ENCODE assay signal across 1 cellular context in genomic region chr19:47430041-47430802, GRCh38.
A peak's percentile ranks its signal among the peaks of the same experiment; 100 is the strongest.
TF ChIP-seq lines count a peak whose summit lies in the region.

No MANE protein-coding gene starts in this region.

TF ChIP-seq in HepG2, 621 proteins besides CTCF, POLR2A, EP300 and RAD21 (continued from another document and continues in another):
- 0 out of 2 replicates have a peak, but pooled peaks have one; percentile 21 for TF ChIP-seq FOXM1 (CRISPR knock-in tag; IDR thresholded peaks at IDR 0.05)
- TF ChIP-seq AGO1 (IDR thresholded peaks at IDR 0.05; ENCODE audit: low read depth, low read length, poor library complexity, severe bottlenecking): no peak
- peak; percentile 45; the same call in 1 of the 2 replicates for TF ChIP-seq THAP9 (CRISPR knock-in tag; IDR thresholded peaks at IDR 0.05; ENCODE audit: borderline replicate concordance)
- TF ChIP-seq ZNF225 (CRISPR knock-in tag; IDR thresholded peaks at IDR 0.05): 0 out of 2 replicates have a peak, but pooled peaks have one; percentile 44
- TF ChIP-seq CBFB (CRISPR knock-in tag; IDR thresholded peaks at IDR 0.05): peak; percentile 29; the same call in 1 of the 2 replicates
- TF ChIP-seq TCF7L2 (IDR thresholded peaks at IDR 0.05; ENCODE audit: low read depth, low read length): no peak
- TF ChIP-seq RFXAP (CRISPR knock-in tag; IDR thresholded peaks at IDR 0.05; ENCODE audit: borderline replicate concordance): no peak
- no peak for TF ChIP-seq AHR (CRISPR knock-in tag; IDR thresholded peaks at IDR 0.05)
- 0 out of 2 replicates have a peak, but pooled peaks have one; percentile 37 for TF ChIP-seq REPIN1 (CRISPR knock-in tag; IDR thresholded peaks at IDR 0.05; ENCODE audit: borderline replicate concordance, low read depth)
- TF ChIP-seq MTA1 (CRISPR knock-in tag; IDR thresholded peaks at IDR 0.05; ENCODE audit: borderline replicate concordance): 0 out of 2 replicates have a peak, but pooled peaks have one; percentile 41
- no peak for TF ChIP-seq HNRNPL (IDR thresholded peaks at IDR 0.05; ENCODE audit: low read depth, low read length)
- peak; percentile 99 for TF ChIP-seq ZNF687 (CRISPR knock-in tag; IDR thresholded peaks at IDR 0.05)
- TF ChIP-seq FOXP1 (IDR thresholded peaks at IDR 0.05): no peak
- TF ChIP-seq FOXP1 (CRISPR knock-in tag; IDR thresholded peaks at IDR 0.05): no peak
- TF ChIP-seq NFKBIZ (CRISPR knock-in tag; IDR thresholded peaks at IDR 0.05): 0 out of 2 replicates have a peak, but pooled peaks have one; percentile 59
- no peak for TF ChIP-seq SIN3A (IDR thresholded peaks at IDR 0.05; ENCODE audit: borderline replicate concordance, low read depth, low read length)
- TF ChIP-seq TCF12 (IDR thresholded peaks at IDR 0.05): no peak
- no peak for TF ChIP-seq TCF12 (CRISPR knock-in tag; IDR thresholded peaks at IDR 0.05)
- no peak for TF ChIP-seq ZNF281 (CRISPR knock-in tag; IDR thresholded peaks at IDR 0.05; ENCODE audit: borderline replicate concordance)
- no peak for TF ChIP-seq KLF11 (CRISPR knock-in tag; IDR thresholded peaks at IDR 0.05)
- no peak; the same call in 1 of the 2 replicates for TF ChIP-seq TFDP2 (CRISPR knock-in tag; IDR thresholded peaks at IDR 0.05)
- TF ChIP-seq RERE (CRISPR knock-in tag; IDR thresholded peaks at IDR 0.05; ENCODE audit: low read depth): no peak
- no peak for TF ChIP-seq SMC3 (IDR thresholded peaks at IDR 0.05; ENCODE audit: low read length)
- no peak for TF ChIP-seq ZNF256 (CRISPR knock-in tag; conservative IDR thresholded peaks at IDR 0.05)
- 0 out of 2 replicates have a peak, but pooled peaks have one; percentile 41 for TF ChIP-seq ZNF296 (CRISPR knock-in tag; conservative IDR thresholded peaks at IDR 0.05)
- no peak for TF ChIP-seq ZNF431 (CRISPR knock-in tag; IDR thresholded peaks at IDR 0.05; ENCODE audit: borderline replicate concordance, low read depth)
- TF ChIP-seq ZNF121 (CRISPR knock-in tag; IDR thresholded peaks at IDR 0.05): no peak
- TF ChIP-seq ZNF646 (CRISPR knock-in tag; IDR thresholded peaks at IDR 0.05): peak; percentile 35; the same call in 1 of the 2 replicates
- TF ChIP-seq CBX5 (CRISPR knock-in tag; IDR thresholded peaks at IDR 0.05; ENCODE audit: borderline replicate concordance): no peak; the same call in 1 of the 2 replicates
